Comparison of ENCODE assay signal across 21 cellular contexts in genomic region chr2:233794128-233794658, GRCh38. TPM values are rescaled to one million over a fixed set of nuclear protein-coding genes. Genes with fewer than 3 reads are reported as not detected.
"Had no signal": no experiment of that assay in that cellular context is flagged by ENCODE, and none has a peak within 500 bp of the region (broad histone marks: within the 10 kb centered on the region; RNA-seq: fewer than 3 reads in every experiment).

No MANE protein-coding gene starts in this region.

- H3K4me1 Mint-ChIP-seq: activated CD4-positive, alpha-beta T cell treated with anti-CD3 and anti-CD28 coated beads, Interleukin-2, amount 10 ng/mL, durations not matched to agents 7 days and 5 days; activated naive CD4-positive, alpha-beta T cell treated with anti-CD3 and anti-CD28 coated beads, Interleukin-2, amount 10 ng/mL, durations not matched to agents 7 days and 5 days; activated T-helper 17 cell treated with anti-CD3 and anti-CD28 coated beads, Interleukin-2, amount 50 U/mL, for 72 hours; stimulated activated naive CD8-positive, alpha-beta T cell treated with anti-CD3 and anti-CD28 coated beads, Interleukin-15, amount 100 ng/mL, for 72 hours; WTC11 had no signal

- H3K27me3 Mint-ChIP-seq: activated CD4-positive, alpha-beta T cell treated with anti-CD3 and anti-CD28 coated beads, Interleukin-2, amount 10 ng/mL, durations not matched to agents 7 days and 5 days had no signal

- H3K27ac ChIP-seq: ascending aorta, breast epithelium, gastrocnemius medialis, heart left ventricle, psoas muscle, uterus had no signal

- H3K36me3 Mint-ChIP-seq: activated naive CD4-positive, alpha-beta T cell treated with anti-CD3 and anti-CD28 coated beads, Interleukin-2, amount 10 ng/mL, durations not matched to agents 7 days and 5 days; naive thymus-derived CD8-positive, alpha-beta T cell; WTC11 had no signal

- H3K27me3 ChIP-seq: ascending aorta, breast epithelium, gastrocnemius medialis, heart left ventricle, uterus had no signal

- H3K4me3 ChIP-seq: ascending aorta, breast epithelium, gastrocnemius medialis, heart left ventricle, psoas muscle, uterus had no signal

- DNase-seq: activated CD4-positive, alpha-beta T cell treated with anti-CD3 and anti-CD28 coated beads, Interleukin-2, amount 10 ng/mL, durations not matched to agents 7 days and 5 days; activated naive CD4-positive, alpha-beta T cell treated with anti-CD3 and anti-CD28 coated beads, Interleukin-2, amount 10 ng/mL, durations not matched to agents 7 days and 5 days; cerebellar nuclear complex; erythroblast; gastrocnemius medialis; heart left ventricle; left colon; occipital lobe; psoas muscle; SW 1271; uterus had no signal

- H3K9me3 Mint-ChIP-seq: activated CD4-positive, alpha-beta T cell treated with anti-CD3 and anti-CD28 coated beads, Interleukin-2, amount 10 ng/mL, durations not matched to agents 7 days and 5 days; activated naive CD4-positive, alpha-beta T cell treated with anti-CD3 and anti-CD28 coated beads, Interleukin-2, amount 10 ng/mL, durations not matched to agents 7 days and 5 days; activated T-helper 17 cell treated with anti-CD3 and anti-CD28 coated beads, Interleukin-2, amount 50 U/mL, for 72 hours; stimulated activated naive CD8-positive, alpha-beta T cell treated with anti-CD3 and anti-CD28 coated beads, Interleukin-15, amount 100 ng/mL, for 72 hours had no signal

- H3K27ac Mint-ChIP-seq: activated CD4-positive, alpha-beta T cell treated with anti-CD3 and anti-CD28 coated beads, Interleukin-2, amount 10 ng/mL, durations not matched to agents 7 days and 5 days; activated naive CD4-positive, alpha-beta T cell treated with anti-CD3 and anti-CD28 coated beads, Interleukin-2, amount 10 ng/mL, durations not matched to agents 7 days and 5 days; activated T-helper 17 cell treated with anti-CD3 and anti-CD28 coated beads, Interleukin-2, amount 50 U/mL, for 72 hours; naive thymus-derived CD8-positive, alpha-beta T cell; WTC11 had no signal

- H3K36me3 ChIP-seq: ascending aorta, breast epithelium, gastrocnemius medialis, heart left ventricle, uterus had no signal

- H3K9me3 ChIP-seq: ascending aorta, breast epithelium, gastrocnemius medialis, heart left ventricle, psoas muscle, uterus had no signal

- H3K4me1 ChIP-seq: ascending aorta, breast epithelium, gastrocnemius medialis, heart left ventricle, psoas muscle, uterus had no signal

- H3K4me3 Mint-ChIP-seq: activated CD4-positive, alpha-beta T cell treated with anti-CD3 and anti-CD28 coated beads, Interleukin-2, amount 10 ng/mL, durations not matched to agents 7 days and 5 days; activated naive CD4-positive, alpha-beta T cell treated with anti-CD3 and anti-CD28 coated beads, Interleukin-2, amount 10 ng/mL, durations not matched to agents 7 days and 5 days; activated T-helper 17 cell treated with anti-CD3 and anti-CD28 coated beads, Interleukin-2, amount 50 U/mL, for 72 hours; naive thymus-derived CD8-positive, alpha-beta T cell; stimulated activated naive CD8-positive, alpha-beta T cell treated with anti-CD3 and anti-CD28 coated beads, Interleukin-15, amount 100 ng/mL, for 72 hours; WTC11 had no signal

- FAIRE-seq: TTC549 had no signal

RNA-seq across cellular contexts. Expression of gene MROH2A, which starts 16.1 kb away (rescaled TPM):
- total RNA-seq: activated CD4-positive, alpha-beta T cell treated with anti-CD3 and anti-CD28 coated beads, Interleukin-2, amount 10 ng/mL, durations not matched to agents 7 days and 5 days; activated T-helper 17 cell treated with anti-CD3 and anti-CD28 coated beads, Interleukin-2, amount 50 U/mL, for 72 hours; ascending aorta; breast epithelium; dermis microvascular lymphatic vessel endothelial cell; gastrocnemius medialis; naive thymus-derived CD8-positive, alpha-beta T cell; occipital lobe; psoas muscle; sciatic nerve; T-helper 2 cell treated with Interferon-gamma antibody and Interleukin-4, amounts not matched to agents 100 ng/mL and 5 ng/mL, for 36 hours; uterus; WTC11 had no signal
- polyA plus RNA-seq: heart left ventricle; naive thymus-derived CD8-positive, alpha-beta T cell; psoas muscle had no signal

RNA-seq across cellular contexts. Expression of gene UGT1A1, which starts 34.1 kb away (rescaled TPM):
- total RNA-seq: activated CD4-positive, alpha-beta T cell treated with anti-CD3 and anti-CD28 coated beads, Interleukin-2, amount 10 ng/mL, durations not matched to agents 7 days and 5 days; activated T-helper 17 cell treated with anti-CD3 and anti-CD28 coated beads, Interleukin-2, amount 50 U/mL, for 72 hours; ascending aorta; breast epithelium; dermis microvascular lymphatic vessel endothelial cell; heart left ventricle; naive thymus-derived CD8-positive, alpha-beta T cell; occipital lobe; psoas muscle; sciatic nerve; T-helper 2 cell treated with Interferon-gamma antibody and Interleukin-4, amounts not matched to agents 100 ng/mL and 5 ng/mL, for 36 hours; uterus; WTC11 had no signal
- polyA plus RNA-seq: naive thymus-derived CD8-positive, alpha-beta T cell had no signal
